10 cellular contexts compared by ENCODE assay signal in the genomic region with DNA sequence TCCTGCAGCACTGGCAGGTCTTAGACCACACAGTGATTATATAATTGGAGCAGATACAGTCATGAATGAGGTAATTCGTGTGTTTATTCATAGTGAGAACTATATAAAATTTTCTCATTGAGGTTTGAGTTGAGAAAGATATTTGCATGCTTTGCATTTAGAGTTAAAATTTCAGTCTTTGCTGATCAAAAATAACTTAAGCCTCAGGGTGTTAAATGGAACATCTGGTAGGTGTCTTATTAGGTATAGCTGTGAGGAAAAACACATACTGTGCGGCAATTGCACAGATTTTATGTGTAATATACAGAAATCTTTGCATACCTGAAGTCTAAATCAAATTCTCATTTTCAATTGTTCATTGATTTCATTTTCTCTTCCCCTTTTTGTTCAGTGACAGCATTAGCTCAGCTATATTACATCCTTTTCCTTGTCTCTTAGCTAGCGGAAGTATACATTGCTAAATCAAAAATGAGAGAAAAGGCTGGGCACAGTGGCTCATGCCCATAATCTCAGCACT. TPM values are rescaled to one million over a fixed set of nuclear protein-coding genes. Genes with fewer than 3 reads are reported as not detected.
A peak's percentile ranks its signal among the peaks of the same experiment; 100 is the strongest.
DNase-seq lines count a peak whose midpoint lies in the region; ATAC-seq and TF ChIP-seq lines count a peak whose summit lies in the region.
"Had no signal": no experiment of that assay in that cellular context is flagged by ENCODE, and none has a peak within 500 bp of the region (broad histone marks: within the 10 kb centered on the region; RNA-seq: fewer than 3 reads in every experiment).

No MANE protein-coding gene starts in this region.

- WGBS in GM23248 (ENCODE audit: low coverage in 1 of 2, low lambda C conversion rate in 2 of 2, missing lambda C conversion rate in 2 of 2), 2 experiments: 86 to 87% methylated on average over 3 of the region's 3 CpGs

- peak overlapping the region; percentile 4 for H3K4me3 Mint-ChIP-seq in endothelial cell (ENCODE audit: unreplicated experiment)

- H3K27ac ChIP-seq in GM23248: no peak overlapping the region
- H3K27ac ChIP-seq: SK-N-MC, thyroid gland had no signal

- H3K9me3 Mint-ChIP-seq in endothelial cell (ENCODE audit: unreplicated experiment): no peaks in the 10 kb centered on the region

- no peak overlapping the region for H3K27ac Mint-ChIP-seq in endothelial cell (ENCODE audit: unreplicated experiment)

- H3K79me2 ChIP-seq in GM23248 (ENCODE audit: insufficient read depth): peaks cover 94% of the 10 kb centered on the region

- no peak for TF ChIP-seq CTCF in endothelial cell (IDR thresholded peaks at IDR 0.05; ENCODE audit: unreplicated experiment)

- H3K9me2 ChIP-seq in GM23248 (ENCODE audit: insufficient read depth): no peaks in the 10 kb centered on the region

- peaks cover 62% of the 10 kb centered on the region for H3K36me3 ChIP-seq in GM23248 (ENCODE audit: low read depth)

- no peak overlapping the region for H3K4me3 ChIP-seq in GM23248
- H3K4me3 ChIP-seq: SK-N-MC, thyroid gland had no signal

- peaks cover 8% of the 10 kb centered on the region for H3K4me1 ChIP-seq in GM23248 (ENCODE audit: insufficient read depth)
- H3K4me1 ChIP-seq: thyroid gland had no signal

- ATAC-seq in GM18511 (IDR thresholded peaks at IDR 0.05; ENCODE audit: unreplicated experiment): peak; percentile 87
- ATAC-seq in GM21447 (IDR thresholded peaks at IDR 0.05; ENCODE audit: unreplicated experiment): peak; percentile 90
- peak; percentile 81 for ATAC-seq in HG03108 (IDR thresholded peaks at IDR 0.05; ENCODE audit: unreplicated experiment)

- no peaks in the 10 kb centered on the region for H3K27me3 ChIP-seq in GM23248 (replicated peaks; ENCODE audit: insufficient read depth)
- H3K27me3 ChIP-seq: thyroid gland had no signal

- H3K27me3 Mint-ChIP-seq in endothelial cell (ENCODE audit: unreplicated experiment): peaks cover 2% of the 10 kb centered on the region

- peaks cover 14% of the 10 kb centered on the region; the same call in 1 of the 2 replicates for H4K20me1 ChIP-seq in GM23248 (ENCODE audit: insufficient read depth)

- H3F3A ChIP-seq in GM23248 (ENCODE audit: insufficient read depth): no peaks in the 10 kb centered on the region; the same call in 1 of the 2 replicates

- H3K36me3 Mint-ChIP-seq in endothelial cell (ENCODE audit: low read depth, unreplicated experiment): peaks cover 46% of the 10 kb centered on the region

- H2AFZ ChIP-seq in GM23248: no peak overlapping the region

- H3K4me1 Mint-ChIP-seq in endothelial cell (ENCODE audit: unreplicated experiment): no peaks in the 10 kb centered on the region

- no peak overlapping the region for H3K4me2 ChIP-seq in GM23248 (ENCODE audit: unreplicated experiment)

- DNase-seq in endothelial cell (ENCODE audit: low spot score) (no peak), NCI-H1417 (lab: John Stamatoyannopoulos, UW) (no peak), GM23248 (no peak)
- no peak for DNase-seq in stimulated activated CD4-positive, alpha-beta T cell treated with anti-CD3 and anti-CD28 coated beads, Interleukin-2, amount 100 ng/mL, for 24 hours
- no peak for DNase-seq in stimulated activated CD4-positive, alpha-beta T cell treated with anti-CD3 and anti-CD28 coated beads, Interleukin-12 subunit alpha, Interleukin-12 subunit beta, amount 100 ng/mL, for 4 hours
- DNase-seq: thyroid gland had no signal

- no peaks in the 10 kb centered on the region for H3K9me3 ChIP-seq in GM23248 (ENCODE audit: low read depth)
- H3K9me3 ChIP-seq: thyroid gland had no signal

- in situ Hi-C loops in GM23248 (cut with MboI): no loop called here

- no peak overlapping the region for H3K9ac ChIP-seq in GM23248

RNA-seq across cellular contexts. Expression of gene GORASP2, which starts 21.2 kb away (rescaled TPM):
- total RNA-seq in endothelial cell (ENCODE audit: unreplicated experiment): 71.9 TPM
- 47.6 and 70.4 TPM in 2 replicates for total RNA-seq in GM23248 (2014; rRNA removed; shearing (Covaris generic))
- polyA plus RNA-seq in GM23248 (2016; fragmentation: Nextera tagmentation; extraction: Ambion mirVana): 132 and 142 TPM in 2 replicates
